ENCODE assay signal across 2 cellular contexts in the genomic region with DNA sequence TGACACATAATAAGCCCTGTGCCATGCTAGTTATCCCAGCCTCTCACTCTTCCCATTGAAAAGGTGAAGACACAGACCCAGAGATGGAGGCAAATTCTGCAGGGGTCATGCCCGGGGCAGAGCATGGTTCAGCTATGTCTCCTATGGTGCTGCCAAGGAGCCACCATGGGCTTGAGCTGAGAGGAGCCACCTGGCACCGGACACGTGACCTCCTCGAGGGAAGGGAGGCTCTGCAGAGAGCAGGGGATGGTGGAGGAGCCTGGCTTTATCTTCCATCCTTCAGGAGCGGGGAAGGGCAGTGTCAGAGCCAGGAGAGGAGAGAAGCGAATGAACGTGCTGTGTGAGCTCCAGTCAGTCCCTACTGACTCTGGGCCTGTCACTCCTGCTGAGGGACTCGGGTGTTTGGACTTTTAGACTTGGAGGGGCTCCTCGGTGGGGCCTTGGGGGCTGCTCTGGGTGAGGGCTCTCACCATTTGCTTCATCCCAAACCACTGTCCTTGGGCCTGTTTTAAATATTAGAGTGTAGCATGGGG.
TF ChIP-seq lines count a peak whose summit lies in the region.

No MANE protein-coding gene starts in this region.

TF ChIP-seq in SK-N-SH, 30 proteins besides CTCF, POLR2A, EP300 and RAD21:
- TF ChIP-seq FOXM1 (IDR thresholded peaks at IDR 0.05; ENCODE audit: low read depth) (no peak), MXI1 (IDR thresholded peaks at IDR 0.05; ENCODE audit: low read depth, low read length) (no peak), CHD2 (IDR thresholded peaks at IDR 0.05; ENCODE audit: low read length, partially characterized antibody) (no peak), REST (IDR thresholded peaks at IDR 0.05; ENCODE audit: low read depth, low read length) (no peak), TAF1 (IDR thresholded peaks at IDR 0.05; ENCODE audit: borderline replicate concordance, low read depth, low read length) (no peak), USF1 (IDR thresholded peaks at IDR 0.05; ENCODE audit: borderline replicate concordance, low read depth) (no peak), MEF2A (IDR thresholded peaks at IDR 0.05; ENCODE audit: borderline replicate concordance, low read depth) (no peak), IRF3 (IDR thresholded peaks at IDR 0.05; ENCODE audit: low read depth, low read length) (no peak)

TF ChIP-seq in SK-N-SH treated with all-trans-retinoic acid at 6 μM for 48 hours, 23 proteins besides CTCF, POLR2A, EP300 and RAD21:
- TF ChIP-seq, protein P1, sequence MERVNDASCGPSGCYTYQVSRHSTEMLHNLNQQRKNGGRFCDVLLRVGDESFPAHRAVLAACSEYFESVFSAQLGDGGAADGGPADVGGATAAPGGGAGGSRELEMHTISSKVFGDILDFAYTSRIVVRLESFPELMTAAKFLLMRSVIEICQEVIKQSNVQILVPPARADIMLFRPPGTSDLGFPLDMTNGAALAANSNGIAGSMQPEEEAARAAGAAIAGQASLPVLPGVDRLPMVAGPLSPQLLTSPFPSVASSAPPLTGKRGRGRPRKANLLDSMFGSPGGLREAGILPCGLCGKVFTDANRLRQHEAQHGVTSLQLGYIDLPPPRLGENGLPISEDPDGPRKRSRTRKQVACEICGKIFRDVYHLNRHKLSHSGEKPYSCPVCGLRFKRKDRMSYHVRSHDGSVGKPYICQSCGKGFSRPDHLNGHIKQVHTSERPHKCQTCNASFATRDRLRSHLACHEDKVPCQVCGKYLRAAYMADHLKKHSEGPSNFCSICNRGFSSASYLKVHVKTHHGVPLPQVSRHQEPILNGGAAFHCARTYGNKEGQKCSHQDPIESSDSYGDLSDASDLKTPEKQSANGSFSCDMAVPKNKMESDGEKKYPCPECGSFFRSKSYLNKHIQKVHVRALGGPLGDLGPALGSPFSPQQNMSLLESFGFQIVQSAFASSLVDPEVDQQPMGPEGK (CRISPR knock-in tag; IDR thresholded peaks at IDR 0.05; ENCODE audit: borderline replicate concordance), result no peak
- no peak for TF ChIP-seq TCF4 (CRISPR knock-in tag; IDR thresholded peaks at IDR 0.05; ENCODE audit: borderline replicate concordance)
- TF ChIP-seq SNAI2 (CRISPR knock-in tag; IDR thresholded peaks at IDR 0.05), result no peak
- no peak for TF ChIP-seq OSR1 (CRISPR knock-in tag; IDR thresholded peaks at IDR 0.05)
- no peak for TF ChIP-seq PPARA (CRISPR knock-in tag; IDR thresholded peaks at IDR 0.05; ENCODE audit: borderline replicate concordance)
- no peak for TF ChIP-seq GLIS3 (CRISPR knock-in tag; IDR thresholded peaks at IDR 0.05)
- TF ChIP-seq, protein P2, sequence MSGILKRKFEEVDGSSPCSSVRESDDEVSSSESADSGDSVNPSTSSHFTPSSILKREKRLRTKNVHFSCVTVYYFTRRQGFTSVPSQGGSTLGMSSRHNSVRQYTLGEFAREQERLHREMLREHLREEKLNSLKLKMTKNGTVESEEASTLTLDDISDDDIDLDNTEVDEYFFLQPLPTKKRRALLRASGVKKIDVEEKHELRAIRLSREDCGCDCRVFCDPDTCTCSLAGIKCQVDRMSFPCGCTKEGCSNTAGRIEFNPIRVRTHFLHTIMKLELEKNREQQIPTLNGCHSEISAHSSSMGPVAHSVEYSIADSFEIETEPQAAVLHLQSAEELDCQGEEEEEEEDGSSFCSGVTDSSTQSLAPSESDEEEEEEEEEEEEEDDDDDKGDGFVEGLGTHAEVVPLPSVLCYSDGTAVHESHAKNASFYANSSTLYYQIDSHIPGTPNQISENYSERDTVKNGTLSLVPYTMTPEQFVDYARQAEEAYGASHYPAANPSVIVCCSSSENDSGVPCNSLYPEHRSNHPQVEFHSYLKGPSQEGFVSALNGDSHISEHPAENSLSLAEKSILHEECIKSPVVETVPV (CRISPR knock-in tag; IDR thresholded peaks at IDR 0.05), result no peak
